ENCODE assay signal across 9 cellular contexts in genomic region chr2:174322139-174322538, GRCh38. TPM values are rescaled to one million over a fixed set of nuclear protein-coding genes. Genes with fewer than 3 reads are reported as not detected.
"Had no signal": no experiment of that assay in that cellular context is flagged by ENCODE, and none has a peak within 500 bp of the region (broad histone marks: within the 10 kb centered on the region; RNA-seq: fewer than 3 reads in every experiment).

No MANE protein-coding gene starts in this region.

- ATAC-seq: HepG2 had no signal

- FAIRE-seq: HepG2, HTR-8/SVneo had no signal

- H3K4me2 ChIP-seq: KMS-11 had no signal

- H3K27ac ChIP-seq: HL-60, KMS-11 had no signal

- H3K9ac ChIP-seq: KMS-11 had no signal

- DNase-seq: IMR-90, KG1 had no signal

RNA-seq across cellular contexts. Expression of gene SP9, which starts 12.6 kb away (rescaled TPM):
- total RNA-seq: HepG2, HT-29, HT1080, IMR-90 had no signal
- polyA plus RNA-seq: HepG2, IgD-negative memory B cell, IMR-90 had no signal
